31 cellular contexts compared by ENCODE assay signal in genomic region chr5:127806776-127807175, GRCh38.
DNase-seq lines count a peak whose midpoint lies in the region; TF ChIP-seq lines count a peak whose summit lies in the region.
"Had no signal": no experiment of that assay in that cellular context is flagged by ENCODE, and none has a peak within 500 bp of the region (broad histone marks: within the 10 kb centered on the region; RNA-seq: fewer than 3 reads in every experiment).

No MANE protein-coding gene starts in this region.

- no peak overlapping the region for H3K9ac ChIP-seq in colonic mucosa (ENCODE audit: low read depth in 2 of 2, low read length in 2 of 2)
- H3K9ac ChIP-seq: BLaER1; BLaER1 treated with 17β-estradiol and CSF1 and Interleukin-3, amounts not matched to agents 10 nM and 100 nM had no signal

- in situ Hi-C loops in G401 (cut with HindIII; ENCODE audit: low sequenced_read_pairs) = no loop called here

- no peaks in the 10 kb centered on the region for H3K36me3 ChIP-seq in colonic mucosa
- H3K36me3 ChIP-seq: BE2C; BLaER1; BLaER1 treated with 17β-estradiol and CSF1 and Interleukin-3, amounts not matched to agents 10 nM and 100 nM had no signal

- intact Hi-C loops in colonic mucosa (cut with DNase I) = no loop called here

- DNase-seq in DMS 273 (lab: John Stamatoyannopoulos, UW; ENCODE audit: unreplicated experiment) (peak; percentile 16), DMS 273 treated with DMSO at 0.1 percent for 48 hours (lab: John Stamatoyannopoulos, UW) (no peak), G401 (ENCODE audit: low spot score) (peak; percentile 81), cerebellar cortex (ENCODE audit: low spot score) (peak; percentile 76), cerebellum (ENCODE audit: low spot score) (peak; percentile 54), NCI-H2029 treated with DMSO at 0.1 percent for 48 hours (lab: John Stamatoyannopoulos, UW) (no peak), colonic mucosa (no peak), NCI-H146 (lab: John Stamatoyannopoulos, UW) (no peak)
- DNase-seq: 8988T; ACHN; AML-193; BE2C; Caco-2; Calu3; CD4-positive, alpha-beta memory T cell; CD4-positive, alpha-beta T cell; CD4-positive, CD25-positive, alpha-beta regulatory T cell; CD8-positive, alpha-beta memory T cell; CD8-positive, alpha-beta T cell; COR-L47; DMS153; DMS53; DMS79; DMS79 treated with DMSO at 0.1 percent for 48 hours; DND-41; EL had no signal

- TF ChIP-seq CTCF in colonic mucosa (IDR thresholded peaks at IDR 0.05) = no peak

- no peaks in the 10 kb centered on the region for H3K4me1 ChIP-seq in colonic mucosa
- H3K4me1 ChIP-seq: BE2C, BLaER1, Caco-2 had no signal

- H3K27me3 ChIP-seq in colonic mucosa = no peaks in the 10 kb centered on the region
- H3K27me3 ChIP-seq: BE2C; BLaER1; BLaER1 treated with 17β-estradiol and CSF1 and Interleukin-3, amounts not matched to agents 10 nM and 100 nM had no signal

- no peaks in the 10 kb centered on the region for H3K9me3 ChIP-seq in colonic mucosa
- H3K9me3 ChIP-seq: A549; BE2C; BLaER1; BLaER1 treated with 17β-estradiol and CSF1 and Interleukin-3, amounts not matched to agents 10 nM and 100 nM; Caco-2 had no signal

- H3K27ac ChIP-seq in colonic mucosa = no peak overlapping the region
- H3K27ac ChIP-seq: 22Rv1; A549; BLaER1; BLaER1 treated with 17β-estradiol and CSF1 and Interleukin-3, amounts not matched to agents 10 nM and 100 nM; C4-2B had no signal

- H3K4me3 ChIP-seq in colonic mucosa = no peak overlapping the region
- H3K4me3 ChIP-seq: A549; BLaER1; BLaER1 treated with 17β-estradiol and CSF1 and Interleukin-3, amounts not matched to agents 10 nM and 100 nM had no signal

Comparison
In these comparisons a context has a peak if more than half of its experiments do, and no peak if none do; other contexts are left out.
1. DNase-seq: peak in DMS 273 (single experiment), G401 (single experiment), cerebellar cortex (single experiment) and cerebellum (single experiment); none in DMS 273 treated with DMSO at 0.1 percent for 48 hours (single experiment), NCI-H2029 treated with DMSO at 0.1 percent for 48 hours (single experiment), colonic mucosa (single experiment) and NCI-H146 (single experiment).